ENCODE assay signal across 10 cellular contexts in genomic region chr11:5234390-5234834, GRCh38. TPM values are rescaled to one million over a fixed set of nuclear protein-coding genes. Genes with fewer than 3 reads are reported as not detected.
DNase-seq lines count a peak whose midpoint lies in the region; ATAC-seq and TF ChIP-seq lines count a peak whose summit lies in the region.
"Had no signal": no experiment of that assay in that cellular context is flagged by ENCODE, and none has a peak within 500 bp of the region (broad histone marks: within the 10 kb centered on the region; RNA-seq: fewer than 3 reads in every experiment).

Gene HBD (minus strand): TSS chr11:5234483. CDS start chr11:5234433, 50 bp downstream.

- H3K9me3 ChIP-seq in mucosa of descending colon, result no peaks in the 10 kb centered on the region

- intact Hi-C loops in mucosa of descending colon (cut with DNase I, micrococcal nuclease), result no loop called here
- intact Hi-C loops in posterior cingulate gyrus (cut with DNase I), result no loop called here

- H3K4me3 ChIP-seq in mucosa of descending colon, result no peak within 1 kb of the TSS

- DNase-seq in GM13977 (ENCODE audit: low spot score) (peak; percentile 7), dedifferentiated amniotic fluid mesenchymal stem cell (ENCODE audit: extremely low spot score) (peak; percentile 27), DMS 273 (lab: John Stamatoyannopoulos, UW; ENCODE audit: unreplicated experiment) (no peak), NOMO-1 treated with dmso at 0.1 percent for 144 hours (lab: John Stamatoyannopoulos, UW; ENCODE audit: unreplicated experiment) (no peak), mucosa of descending colon (no peak), posterior cingulate gyrus (no peak)
- DNase-seq: DND-41 had no signal

- in situ Hi-C loops in GM13977 (cut with MboI; ENCODE audit: low pct_unique_long_range_greater_than_20kb, low sequenced_read_pairs, unreplicated experiment), result no loop called here

- H3K4me1 ChIP-seq in mucosa of descending colon (ENCODE audit: low read depth), result no peaks in the 10 kb centered on the region

- TF ChIP-seq CTCF in GM13977 (IDR thresholded peaks at IDR 0.05; ENCODE audit: extremely low read depth, insufficient read depth, missing control alignments) (no peak), mucosa of descending colon (IDR thresholded peaks at IDR 0.05) (no peak)

- H3K36me3 ChIP-seq in mucosa of descending colon (ENCODE audit: low read depth), result no peaks in the 10 kb centered on the region

- ATAC-seq in GM21723 (IDR thresholded peaks at IDR 0.05; ENCODE audit: unreplicated experiment), result peak; percentile 90
- peak; percentile 81 for ATAC-seq in HG03520 (IDR thresholded peaks at IDR 0.05; ENCODE audit: unreplicated experiment)
- no peak for ATAC-seq in mucosa of descending colon

RNA-seq across cellular contexts. Expression of gene HBD, which starts in this region (rescaled TPM):
- total RNA-seq in mucosa of descending colon, result not detected
- total RNA-seq: neural crest cell had no signal

Comparison
In these comparisons a context has a peak if more than half of its experiments do, and no peak if none do; other contexts are left out.
1. DNase-seq: peak in GM13977 (single experiment) and dedifferentiated amniotic fluid mesenchymal stem cell (single experiment); none in DMS 273 (single experiment), NOMO-1 treated with dmso at 0.1 percent for 144 hours (single experiment), mucosa of descending colon (0 of 3) and posterior cingulate gyrus (0 of 10).